In genomic region chr22:36053242-36054147, GRCh38 we compare ENCODE assay signal across 1 cellular context.
TF ChIP-seq lines count a peak whose summit lies in the region.

No MANE protein-coding gene starts in this region.

TF ChIP-seq in GM23338, 12 proteins besides CTCF, POLR2A, EP300 and RAD21 (continued from another document):
- TF ChIP-seq EZH2 (IDR thresholded peaks at IDR 0.05; ENCODE audit: low read depth, unreplicated experiment) (no peak), REST (IDR thresholded peaks at IDR 0.05; ENCODE audit: unreplicated experiment) (no peak), NANOG (IDR thresholded peaks at IDR 0.05; ENCODE audit: borderline replicate concordance) (no peak), CREB1 (CRISPR knock-in tag; IDR thresholded peaks at IDR 0.05; ENCODE audit: low read depth) (no peak), ZNF331 (CRISPR knock-in tag; IDR thresholded peaks at IDR 0.05; ENCODE audit: low read depth) (no peak), ZNF114 (CRISPR knock-in tag; IDR thresholded peaks at IDR 0.05) (no peak), POLR2AphosphoS5 (IDR thresholded peaks at IDR 0.05; ENCODE audit: low read depth) (no peak), JUNB (IDR thresholded peaks at IDR 0.05; ENCODE audit: unreplicated experiment) (no peak), ETS1 (IDR thresholded peaks at IDR 0.05) (no peak), EZH2phosphoT487 (IDR thresholded peaks at IDR 0.05; ENCODE audit: unreplicated experiment) (no peak)
